Comparison of ENCODE assay signal across 8 cellular contexts in the genomic region with DNA sequence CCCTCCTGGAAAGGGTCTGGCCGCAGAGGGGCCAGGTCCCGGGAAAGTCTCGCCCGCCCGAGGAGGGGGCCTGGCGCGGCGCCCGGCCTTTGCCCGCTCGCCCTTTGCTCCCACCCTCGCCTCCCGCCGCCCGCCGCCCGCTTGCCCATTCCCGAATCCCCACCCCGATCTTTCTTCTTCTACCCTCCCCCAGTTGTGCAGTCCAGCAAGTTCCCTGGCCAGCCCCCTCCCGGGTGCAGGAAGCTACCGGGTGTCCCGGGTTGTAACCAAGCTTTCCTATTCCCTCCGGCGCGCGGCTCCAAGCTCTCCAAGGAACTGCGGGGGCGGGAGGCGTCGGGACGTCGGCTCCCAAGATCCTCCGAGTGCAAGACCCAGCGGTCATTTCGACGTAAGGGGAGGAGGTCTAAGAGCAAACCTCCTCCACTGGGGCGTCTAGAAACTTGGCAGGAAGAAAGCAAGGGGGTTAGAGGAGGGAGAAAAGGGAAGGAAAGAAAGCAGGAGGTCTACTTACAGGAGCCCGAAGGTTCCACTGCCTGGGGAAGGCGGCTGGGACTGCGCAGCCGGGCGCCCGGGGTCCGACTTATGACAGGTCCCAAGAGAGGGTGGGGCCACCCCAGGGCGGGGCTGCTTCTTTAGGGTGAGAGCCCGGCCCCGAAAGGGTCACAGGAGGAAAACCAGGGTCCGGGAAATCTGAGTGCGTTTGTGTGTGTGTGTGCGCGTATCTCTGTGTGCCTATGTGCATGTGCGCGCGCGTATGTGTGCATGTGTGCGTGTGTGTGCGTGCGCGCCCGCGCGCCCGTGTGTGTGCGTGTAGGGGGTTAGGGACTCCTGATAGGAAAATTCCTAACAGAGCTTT.
A peak's percentile ranks its signal among the peaks of the same experiment; 100 is the strongest.
DNase-seq lines count a peak whose midpoint lies in the region; ATAC-seq and TF ChIP-seq lines count a peak whose summit lies in the region.

A gene (minus strand): TSS at position 556 of the 856 bp plus-strand sequence. CDS start 2,225 bp downstream, outside the sequence.

- H3K36me3 Mint-ChIP-seq in central memory CD8-positive, alpha-beta T cell (ENCODE audit: insufficient read depth), result peaks cover 1% of the 10 kb centered on the region

- H3K9me3 ChIP-seq in iPS-20b (ENCODE audit: insufficient read depth, low read depth, low read length), result no peaks in the 10 kb centered on the region

- no peak within 1 kb of the TSS for H3K27ac ChIP-seq in iPS-20b (ENCODE audit: low read length)

- H3K36me3 ChIP-seq in iPS-20b (ENCODE audit: insufficient read depth, low read depth, low read length), result peaks cover 22% of the 10 kb centered on the region

- H3K27me3 Mint-ChIP-seq in central memory CD8-positive, alpha-beta T cell, result peaks cover 58% of the 10 kb centered on the region

- no peaks in the 10 kb centered on the region; the same call in 1 of the 2 replicates for H3K4me1 ChIP-seq in iPS-20b (ENCODE audit: insufficient read depth, low read length)

- H3K9ac ChIP-seq in iPS-20b (ENCODE audit: low read depth, low read length), result peak within 1 kb of the TSS; percentile 73

- peaks cover 32% of the 10 kb centered on the region; the same call in 1 of the 2 replicates for H3K27me3 ChIP-seq in iPS-20b (ENCODE audit: insufficient read depth, low read length)

- no peak for TF ChIP-seq CTCF in retinal pigment epithelial cell (conservative IDR thresholded peaks at IDR 0.05; ENCODE audit: low read depth, low read length)

- peaks cover 20% of the 10 kb centered on the region for H3K4me1 Mint-ChIP-seq in central memory CD8-positive, alpha-beta T cell

- no peaks in the 10 kb centered on the region for H3K9me3 Mint-ChIP-seq in central memory CD8-positive, alpha-beta T cell

- no peak within 1 kb of the TSS for H3K27ac Mint-ChIP-seq in central memory CD8-positive, alpha-beta T cell (ENCODE audit: low read depth)

- DNase-seq in ELR (ENCODE audit: low read depth) (peak; percentile 93), HS-5 (ENCODE audit: low read depth) (peak; percentile 56), SW 1271 (lab: John Stamatoyannopoulos, UW) (peak; percentile 83 to 85), retinal pigment epithelial cell (ENCODE audit: low read depth) (peak; percentile 73)
- DNase-seq in central memory CD8-positive, alpha-beta T cell (ENCODE audit: low spot score in 2 of 2), result no peak

- H3K4me3 ChIP-seq in iPS-20b (ENCODE audit: low read length) (peak within 1 kb of the TSS; percentile 87), retinal pigment epithelial cell (ENCODE audit: low read length) (peak within 1 kb of the TSS; percentile 76)

- H3K4me3 Mint-ChIP-seq in central memory CD8-positive, alpha-beta T cell, result peak within 1 kb of the TSS; percentile 81

- ATAC-seq in central memory CD8-positive, alpha-beta T cell (replicated peaks; ENCODE audit: extremely low read depth, poor library complexity, severe bottlenecking), result no peak
- no peak for ATAC-seq in GM21619 (IDR thresholded peaks at IDR 0.05; ENCODE audit: unreplicated experiment)
- ATAC-seq in HG03135 (IDR thresholded peaks at IDR 0.05; ENCODE audit: unreplicated experiment), result no peak

Comparison
In these comparisons a context has a peak if more than half of its experiments do, and no peak if none do; other contexts are left out.
1. DNase-seq: peak in ELR (single experiment), HS-5 (single experiment), SW 1271 (2 of 2) and retinal pigment epithelial cell (single experiment); none in central memory CD8-positive, alpha-beta T cell (0 of 2).